Comparison of ENCODE assay signal across 1 cellular context in the genomic region with DNA sequence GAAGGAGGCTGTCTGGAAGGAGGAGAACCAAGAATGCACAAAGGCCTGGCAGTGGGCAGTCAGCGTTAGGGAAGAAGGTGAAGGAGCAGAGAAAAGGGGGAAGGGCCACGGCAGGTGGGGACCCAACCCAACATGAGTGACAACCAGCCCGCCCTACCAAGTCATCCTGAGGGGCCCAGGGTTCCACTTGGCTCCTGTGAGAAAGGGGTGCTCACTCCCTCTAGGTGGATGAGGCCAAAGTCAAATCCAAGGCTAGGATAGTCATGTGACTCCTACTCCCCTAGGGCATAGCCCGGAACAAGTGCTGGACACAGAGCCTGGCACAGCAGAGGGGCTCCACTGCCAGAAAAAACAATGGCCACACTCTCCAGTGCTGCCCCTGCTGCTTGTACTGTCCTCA.
A peak's percentile ranks its signal among the peaks of the same experiment; 100 is the strongest.
TF ChIP-seq lines count a peak whose summit lies in the region.

No MANE protein-coding gene starts in this region.

TF ChIP-seq in K562, 482 proteins besides CTCF, POLR2A, EP300 and RAD21 (continued from another document):
- TF ChIP-seq ZNF398 (CRISPR knock-in tag; IDR thresholded peaks at IDR 0.05) (no peak), PHB (CRISPR knock-in tag; IDR thresholded peaks at IDR 0.05) (peak; percentile 70), ZNF3 (CRISPR knock-in tag; IDR thresholded peaks at IDR 0.05) (no peak), ATF3 (IDR thresholded peaks at IDR 0.05) (no peak), ATF3 (CRISPR knock-in tag; conservative IDR thresholded peaks at IDR 0.05) (no peak), ZNF79 (CRISPR knock-in tag; IDR thresholded peaks at IDR 0.05; ENCODE audit: low read depth) (no peak)
TF ChIP-seq in K562: peak in this region for 8.
